Comparison of ENCODE assay signal across 1 cellular context in the genomic region with DNA sequence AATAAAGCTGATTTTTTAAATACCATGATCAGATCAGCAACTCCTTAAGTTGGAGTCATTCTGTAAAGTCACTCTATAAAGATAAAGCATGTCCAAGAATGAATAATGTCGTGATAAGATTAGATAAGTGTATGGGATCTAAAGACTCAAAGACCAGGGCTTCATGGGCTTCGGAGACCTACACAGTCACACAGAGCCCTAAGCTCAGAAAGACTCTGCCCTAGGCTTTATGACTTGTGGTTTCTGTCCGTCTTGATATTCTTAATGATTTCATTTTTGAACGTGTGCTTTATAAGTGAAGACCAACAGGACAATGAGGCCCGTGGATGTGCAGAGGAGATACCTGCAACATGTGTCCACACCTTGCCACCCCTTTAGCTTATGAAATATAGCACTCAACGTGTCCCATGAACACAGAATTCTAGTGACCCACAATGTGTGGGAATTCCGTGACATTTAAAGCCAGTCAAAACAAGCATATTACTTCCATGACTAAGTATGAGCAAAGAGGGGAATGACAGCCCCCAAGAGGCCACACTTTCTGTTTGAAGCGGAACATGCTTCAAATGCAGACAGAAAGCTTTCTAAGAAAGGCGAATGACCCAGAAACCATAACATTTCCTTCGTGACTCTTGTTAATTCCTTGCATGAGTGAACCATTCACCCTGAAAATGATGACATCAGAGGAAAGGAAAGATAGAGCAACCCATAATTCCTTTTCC.
TF ChIP-seq lines count a peak whose summit lies in the region.

No MANE protein-coding gene starts in this region.

TF ChIP-seq in WTC11, 78 proteins besides CTCF, POLR2A, EP300 and RAD21 (continued from another document):
- TF ChIP-seq, protein P1, sequence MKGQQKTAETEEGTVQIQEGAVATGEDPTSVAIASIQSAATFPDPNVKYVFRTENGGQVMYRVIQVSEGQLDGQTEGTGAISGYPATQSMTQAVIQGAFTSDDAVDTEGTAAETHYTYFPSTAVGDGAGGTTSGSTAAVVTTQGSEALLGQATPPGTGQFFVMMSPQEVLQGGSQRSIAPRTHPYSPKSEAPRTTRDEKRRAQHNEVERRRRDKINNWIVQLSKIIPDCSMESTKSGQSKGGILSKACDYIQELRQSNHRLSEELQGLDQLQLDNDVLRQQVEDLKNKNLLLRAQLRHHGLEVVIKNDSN (CRISPR knock-in tag; IDR thresholded peaks at IDR 0.05) = no peak
- TF ChIP-seq TEAD4 (CRISPR knock-in tag; IDR thresholded peaks at IDR 0.05) = no peak
- no peak for TF ChIP-seq RELA (CRISPR knock-in tag; IDR thresholded peaks at IDR 0.05; ENCODE audit: borderline replicate concordance)
